Comparison of ENCODE assay signal across 8 cellular contexts in genomic region chr16:89364603-89365002, GRCh38.
DNase-seq lines count a peak whose midpoint lies in the region; ATAC-seq and TF ChIP-seq lines count a peak whose summit lies in the region.

No MANE protein-coding gene starts in this region.

- ATAC-seq in activated T-cell treated with anti-CD3 and anti-CD28 coated beads, Interleukin-2, amount 50 U/mL, for 72 hours (replicated peaks in 1 of 2), result no peak
- ATAC-seq in T-helper 17 cell (no peak), HG02759 (IDR thresholded peaks at IDR 0.05; ENCODE audit: unreplicated experiment) (no peak)

- H3K4me2 ChIP-seq in smooth muscle cell, result peak overlapping the region; percentile 50

- H3K9me3 ChIP-seq in T-helper 17 cell (ENCODE audit: control insufficient read depth, low read length, poor library complexity, severe bottlenecking) (no peaks in the 10 kb centered on the region), smooth muscle cell (replicated peaks; ENCODE audit: low read depth) (no peaks in the 10 kb centered on the region)

- no peak for DNase-seq in activated T-cell treated with anti-CD3 and anti-CD28 coated beads, Interleukin-2, amount 50 U/mL, for 72 hours
- no peak for DNase-seq in activated T-cell treated with anti-CD3 and anti-CD28 coated beads for 4 hours
- DNase-seq in T-helper 17 cell, result no peak
- DNase-seq in fibroblast of mammary gland (ENCODE audit: low read depth), result peak; percentile 64
- no peak for DNase-seq in smooth muscle cell (lab: John Stamatoyannopoulos, UW; ENCODE audit: unreplicated experiment)
- DNase-seq in NCI-H2107 treated with DMSO at 0.1 percent for 48 hours (lab: John Stamatoyannopoulos, UW; ENCODE audit: unreplicated experiment), result no peak
- DNase-seq in occipital lobe (lab: John Stamatoyannopoulos, UW), result no peak

- peaks cover 35% of the 10 kb centered on the region for H3F3A ChIP-seq in smooth muscle cell (ENCODE audit: low read depth)

- H3K27ac Mint-ChIP-seq in activated T-cell treated with anti-CD3 and anti-CD28 coated beads, Interleukin-2, amount 50 U/mL, for 72 hours, result peak overlapping the region; percentile 68
- peak overlapping the region; percentile 72 for H3K27ac Mint-ChIP-seq in T-helper 17 cell

- H3K27me3 Mint-ChIP-seq in activated T-cell treated with anti-CD3 and anti-CD28 coated beads, Interleukin-2, amount 50 U/mL, for 72 hours (ENCODE audit: low read depth), result no peaks in the 10 kb centered on the region
- no peaks in the 10 kb centered on the region for H3K27me3 Mint-ChIP-seq in T-helper 17 cell

- TF ChIP-seq CTCF in fibroblast of mammary gland (conservative IDR thresholded peaks at IDR 0.05; ENCODE audit: control insufficient read depth, insufficient read depth, low read depth, low read length) (no peak), smooth muscle cell (IDR thresholded peaks at IDR 0.05; ENCODE audit: borderline replicate concordance, insufficient read depth, poor library complexity, severe bottlenecking) (no peak)

- 46% methylated on average over 8 of the region's 8 CpGs for WGBS in smooth muscle cell (ENCODE audit: low lambda C conversion rate)

- H3K4me3 ChIP-seq in fibroblast of mammary gland (ENCODE audit: control insufficient read depth, low read depth, low read length) (no peak overlapping the region), smooth muscle cell (no peak overlapping the region)

- H3K4me1 ChIP-seq in smooth muscle cell (ENCODE audit: low read depth), result peaks cover 40% of the 10 kb centered on the region

- H3K9me3 Mint-ChIP-seq in activated T-cell treated with anti-CD3 and anti-CD28 coated beads, Interleukin-2, amount 50 U/mL, for 72 hours, result no peaks in the 10 kb centered on the region

- H3K36me3 ChIP-seq in smooth muscle cell (ENCODE audit: low read depth), result no peaks in the 10 kb centered on the region

- peak overlapping the region; percentile 61 to 65 for H3K4me3 Mint-ChIP-seq in activated T-cell treated with anti-CD3 and anti-CD28 coated beads, Interleukin-2, amount 50 U/mL, for 72 hours
- no peak overlapping the region for H3K4me3 Mint-ChIP-seq in T-helper 17 cell

- no peaks in the 10 kb centered on the region for H3K27me3 ChIP-seq in smooth muscle cell (ENCODE audit: low read depth)

- peaks cover 98% of the 10 kb centered on the region for H3K79me2 ChIP-seq in smooth muscle cell (ENCODE audit: low read depth)

- H3K4me1 Mint-ChIP-seq in activated T-cell treated with anti-CD3 and anti-CD28 coated beads, Interleukin-2, amount 50 U/mL, for 72 hours (ENCODE audit: low read depth), result peaks cover 99% of the 10 kb centered on the region
- H3K4me1 Mint-ChIP-seq in T-helper 17 cell, result peaks cover 69% of the 10 kb centered on the region

- peak overlapping the region; percentile 54 for H3K9ac ChIP-seq in smooth muscle cell (ENCODE audit: low read depth)

- H3K27ac ChIP-seq in smooth muscle cell (ENCODE audit: low read depth), result peak overlapping the region; percentile 90

- H3K36me3 Mint-ChIP-seq in activated T-cell treated with anti-CD3 and anti-CD28 coated beads, Interleukin-2, amount 50 U/mL, for 72 hours (ENCODE audit: insufficient read depth in 2 of 2), result peaks cover 9 to 11% of the 10 kb centered on the region in 2 donors
- H3K36me3 Mint-ChIP-seq in T-helper 17 cell (ENCODE audit: low read depth), result no peaks in the 10 kb centered on the region

- no peak overlapping the region for H2AFZ ChIP-seq in smooth muscle cell (ENCODE audit: low read depth)

- H4K20me1 ChIP-seq in smooth muscle cell (ENCODE audit: low read depth), result peaks cover 100% of the 10 kb centered on the region
